ENCODE assay signal across 19 cellular contexts in genomic region chr19:2847507-2847906, GRCh38. TPM values are rescaled to one million over a fixed set of nuclear protein-coding genes. Genes with fewer than 3 reads are reported as not detected.
DNase-seq lines count a peak whose midpoint lies in the region; ATAC-seq and TF ChIP-seq lines count a peak whose summit lies in the region.
"Had no signal": no experiment of that assay in that cellular context is flagged by ENCODE, and none has a peak within 500 bp of the region (broad histone marks: within the 10 kb centered on the region; RNA-seq: fewer than 3 reads in every experiment).

No MANE protein-coding gene starts in this region.

- H3K4me1 ChIP-seq in Karpas-422 (ENCODE audit: low read length) (peaks cover 2% of the 10 kb centered on the region), psoas muscle (peaks cover 14% of the 10 kb centered on the region)
- H3K4me1 ChIP-seq: HAP-1 had no signal

- H3K36me3 ChIP-seq in Karpas-422 (ENCODE audit: insufficient read depth, low read length) = peaks cover 5% of the 10 kb centered on the region
- H3K36me3 ChIP-seq in psoas muscle (ENCODE audit: insufficient read depth in 1 of 2, low read depth in 1 of 2) = peaks cover 10 to 23% of the 10 kb centered on the region in 2 donors

- H3K4me3 ChIP-seq in Karpas-422 (ENCODE audit: low read length) (no peak overlapping the region), psoas muscle (no peak overlapping the region)
- H3K4me3 ChIP-seq: BLaER1 treated with 17β-estradiol and CSF1 and Interleukin-3, amounts not matched to agents 10 nM and 100 nM; GM12878; GM23248; HAP-1 had no signal

- intact Hi-C loops in psoas muscle (cut with DNase I) = loop anchor here in 1 of 2 donors (10.0 kb wide), 1 partner anchor 97 kb away; the partner anchor contains the start of gene ZNF77

- peaks cover 69% of the 10 kb centered on the region for H3K36me3 Mint-ChIP-seq in endothelial cell (ENCODE audit: low read depth, unreplicated experiment)

- TF ChIP-seq CTCF in endothelial cell (IDR thresholded peaks at IDR 0.05; ENCODE audit: unreplicated experiment) = no peak
- TF ChIP-seq CTCF in psoas muscle (IDR thresholded peaks at IDR 0.05) = no peak

- no peak overlapping the region for H3K27ac ChIP-seq in Karpas-422 (ENCODE audit: low read length)
- H3K27ac ChIP-seq in psoas muscle = peak overlapping the region; percentile 44
- H3K27ac ChIP-seq: BLaER1 treated with 17β-estradiol and CSF1 and Interleukin-3, amounts not matched to agents 10 nM and 100 nM; GM23248 had no signal

- H2AFZ ChIP-seq in Karpas-422 (ENCODE audit: low read length) = no peak overlapping the region
- H2AFZ ChIP-seq: GM23248 had no signal

- peak overlapping the region; percentile 58 for H3K4me3 Mint-ChIP-seq in endothelial cell (ENCODE audit: unreplicated experiment)
- H3K4me3 Mint-ChIP-seq: B cell; CD8-positive, alpha-beta T cell had no signal

- 78 to 91% (median 88%) methylated on average over 3 of the region's 3 CpGs for WGBS in psoas muscle, 3 donors

- peaks cover 32% of the 10 kb centered on the region for H3K9me3 Mint-ChIP-seq in endothelial cell (ENCODE audit: unreplicated experiment)

- H3K9me2 ChIP-seq in Karpas-422 (replicated peaks; ENCODE audit: insufficient read depth, low read length) = no peaks in the 10 kb centered on the region

- H3K9me3 ChIP-seq in Karpas-422 (ENCODE audit: low read length) (peaks cover 10% of the 10 kb centered on the region), psoas muscle (peaks cover 34% of the 10 kb centered on the region)

- H3K79me2 ChIP-seq in Karpas-422 (ENCODE audit: low read length) = no peaks in the 10 kb centered on the region

- H3K27ac Mint-ChIP-seq in endothelial cell (ENCODE audit: unreplicated experiment) = no peak overlapping the region
- H3K27ac Mint-ChIP-seq: B cell; CD8-positive, alpha-beta T cell had no signal

- DNase-seq in Karpas-422 = peak; percentile 23
- no peak for DNase-seq in endothelial cell (ENCODE audit: low spot score)
- DNase-seq in psoas muscle = no peak
- DNase-seq in activated gamma-delta T cell treated with Interleukin-2 at 50 U/mL for 16 hours = no peak
- no peak for DNase-seq in NCI-H748 (lab: John Stamatoyannopoulos, UW; ENCODE audit: unreplicated experiment)
- DNase-seq: CD8-positive, alpha-beta T cell; COR-L47; DMS 273 treated with DMSO at 0.1 percent for 48 hours; DMS53; DND-41; EL; GM23248 had no signal

- H3K9ac ChIP-seq in Karpas-422 (ENCODE audit: low read length) = no peak overlapping the region
- H3K9ac ChIP-seq: BLaER1 treated with 17β-estradiol and CSF1 and Interleukin-3, amounts not matched to agents 10 nM and 100 nM; GM23248 had no signal

- H4K20me1 ChIP-seq in Karpas-422 (ENCODE audit: insufficient read depth, low read depth, low read length) = no peaks in the 10 kb centered on the region

- H3K27me3 ChIP-seq in Karpas-422 (ENCODE audit: low read length) = no peaks in the 10 kb centered on the region
- H3K27me3 ChIP-seq in psoas muscle (ENCODE audit: insufficient read depth in 3 of 3, low read length in 2 of 3) = peaks cover 0 to 2% (median 0%) of the 10 kb centered on the region in 3 donors
- H3K27me3 ChIP-seq: BLaER1 treated with 17β-estradiol and CSF1 and Interleukin-3, amounts not matched to agents 10 nM and 100 nM had no signal

- H3K4me2 ChIP-seq in Karpas-422 (ENCODE audit: low read depth, low read length, poor library complexity, severe bottlenecking) = no peak overlapping the region
- H3K4me2 ChIP-seq: BLaER1 treated with 17β-estradiol and CSF1 and Interleukin-3, amounts not matched to agents 10 nM and 100 nM had no signal

- H3K4me1 Mint-ChIP-seq in endothelial cell (ENCODE audit: unreplicated experiment) = peaks cover under 1% of the 10 kb centered on the region

- peaks cover under 1% of the 10 kb centered on the region for H3K27me3 Mint-ChIP-seq in endothelial cell (ENCODE audit: unreplicated experiment)
- H3K27me3 Mint-ChIP-seq: B cell had no signal

- ATAC-seq in psoas muscle (no peak), esophagus mucosa (no peak)
- ATAC-seq: CD8-positive, alpha-beta T cell; GM12878 had no signal

RNA-seq across cellular contexts. Expression of gene ZNF555, which starts 6.2 kb away (rescaled TPM):
- 1.4 TPM in 2 replicates for total RNA-seq in Karpas-422 (2014; rRNA removed; shearing (Covaris generic); ENCODE audit: low replicate concordance)
- total RNA-seq in endothelial cell (ENCODE audit: unreplicated experiment) (13.9 TPM), psoas muscle (10 to 100 TPM in 2 of 4 donors, 1 to 10 TPM in 2; 2.9 to 16.0 (median 8.5) TPM), esophagus mucosa (1.7 TPM)
- 1 to 10 TPM; 1.7 to 2.4 (median 1.9) TPM for polyA plus RNA-seq in psoas muscle

RNA-seq across cellular contexts. Expression of gene ZNF556, which starts 19.6 kb away (rescaled TPM):
- not detected in 2 replicates for total RNA-seq in Karpas-422 (2014; rRNA removed; shearing (Covaris generic); ENCODE audit: low replicate concordance)
- total RNA-seq in endothelial cell (ENCODE audit: unreplicated experiment) (not detected), psoas muscle (10 to 100 TPM in 2 of 4 donors, under 1 TPM in 2; 0.57 to 15.6 (median 5.8) TPM), esophagus mucosa (0.60 TPM)
- polyA plus RNA-seq in psoas muscle = 1 to 10 TPM in 1 of 3 donors, under 1 TPM in 2; 0.24 to 7.7 (median 0.69) TPM
- total RNA-seq: A172; B cell; CD8-positive, alpha-beta T cell; GM12878; GM23248; H4 had no signal
- polyA plus RNA-seq: GM12878, GM23248 had no signal

RNA-seq across cellular contexts. Expression of gene ZNF554, which starts 27.8 kb away (rescaled TPM):
- total RNA-seq in Karpas-422 (2014; rRNA removed; shearing (Covaris generic); ENCODE audit: low replicate concordance) = 2.6 and 4.0 TPM in 2 replicates
- total RNA-seq in endothelial cell (ENCODE audit: unreplicated experiment) = 9.0 TPM
- total RNA-seq in psoas muscle = 1 to 10 TPM; 3.5 to 6.5 (median 4.5) TPM
- 1 to 10 TPM; 1.8 to 5.2 (median 3.6) TPM for polyA plus RNA-seq in psoas muscle
- total RNA-seq in esophagus mucosa = 2.7 TPM

RNA-seq across cellular contexts. Expression of gene ZNF57, which starts 53.2 kb away (rescaled TPM):
- total RNA-seq in Karpas-422 (2014; rRNA removed; shearing (Covaris generic); ENCODE audit: low replicate concordance) = 1.0 and 3.3 TPM in 2 replicates
- total RNA-seq in endothelial cell (ENCODE audit: unreplicated experiment) (2.2 TPM), psoas muscle (1 to 10 TPM; 1.0 to 1.7 (median 1.3) TPM), esophagus mucosa (4.7 TPM)
- 1 to 10 TPM in 1 of 3 donors, under 1 TPM in 2; 0.65 to 1.9 (median 0.77) TPM for polyA plus RNA-seq in psoas muscle
